In genomic region chr7:152568972-152569371, GRCh38 we compare ENCODE assay signal across 16 cellular contexts.
DNase-seq lines count a peak whose midpoint lies in the region; ATAC-seq lines count a peak whose summit lies in the region.
"Had no signal": no experiment of that assay in that cellular context is flagged by ENCODE, and none has a peak within 500 bp of the region (broad histone marks: within the 10 kb centered on the region; RNA-seq: fewer than 3 reads in every experiment).

No MANE protein-coding gene starts in this region.

- ATAC-seq in HG03565 (IDR thresholded peaks at IDR 0.05; ENCODE audit: unreplicated experiment) (no peak), HG03460 (IDR thresholded peaks at IDR 0.05; ENCODE audit: unreplicated experiment) (no peak)
- ATAC-seq: A549, HCT116 had no signal

- peak; percentile 30 for DNase-seq in NCI-H146 (lab: John Stamatoyannopoulos, UW)
- no peak for DNase-seq in NCI-H146 treated with DMSO at 0.1 percent for 48 hours (lab: John Stamatoyannopoulos, UW; ENCODE audit: unreplicated experiment)
- peak; percentile 65 for DNase-seq in NCI-H2227 (lab: John Stamatoyannopoulos, UW; ENCODE audit: unreplicated experiment)
- DNase-seq in NCI-H2227 treated with DMSO at 0.1 percent for 48 hours (lab: John Stamatoyannopoulos, UW): no peak
- DNase-seq in iPS-NIHi11 (ENCODE audit: low spot score): peak; percentile 37
- no peak for DNase-seq in activated CD4-positive, alpha-beta T cell treated with anti-CD3 and anti-CD28 coated beads, Interleukin-2, amount 50 U/mL, for 4 hours
- DNase-seq: CD4-positive, alpha-beta memory T cell; DMS153; DMS79; GDM1; GM23248; HFFc6 had no signal

Comparison
In these comparisons a context has a peak if more than half of its experiments do, and no peak if none do; other contexts are left out.
1. DNase-seq: peak in NCI-H146 (single experiment), NCI-H2227 (single experiment) and iPS-NIHi11 (single experiment); none in NCI-H146 treated with DMSO at 0.1 percent for 48 hours (single experiment), NCI-H2227 treated with DMSO at 0.1 percent for 48 hours (single experiment) and activated CD4-positive, alpha-beta T cell treated with anti-CD3 and anti-CD28 coated beads, Interleukin-2, amount 50 U/mL, for 4 hours (0 of 2).